Comparison of ENCODE assay signal across 9 cellular contexts in the genomic region with DNA sequence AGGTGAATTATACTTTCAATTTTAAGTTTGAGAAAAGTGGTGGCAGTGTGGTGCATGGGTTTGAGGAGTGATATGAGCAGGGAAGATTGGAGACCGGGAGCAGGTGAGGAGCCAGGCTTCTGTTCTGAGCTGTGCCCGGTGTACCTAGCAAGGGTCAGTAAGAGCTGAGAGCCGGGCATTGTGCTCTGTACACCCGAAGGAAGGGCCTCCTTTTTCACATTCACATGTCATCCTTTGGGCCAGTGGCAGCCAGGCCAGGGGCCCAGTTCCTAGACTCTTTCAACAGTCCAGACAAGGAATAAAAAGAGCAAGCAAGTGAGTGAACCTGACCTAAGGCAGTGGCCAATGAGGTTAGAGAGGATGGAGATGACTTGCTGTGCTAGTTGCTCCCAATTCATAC. TPM values are rescaled to one million over a fixed set of nuclear protein-coding genes. Genes with fewer than 3 reads are reported as not detected.
DNase-seq lines count a peak whose midpoint lies in the region; ATAC-seq, FAIRE-seq and TF ChIP-seq lines count a peak whose summit lies in the region.
"Had no signal": no experiment of that assay in that cellular context is flagged by ENCODE, and none has a peak within 500 bp of the region (broad histone marks: within the 10 kb centered on the region; RNA-seq: fewer than 3 reads in every experiment).

No MANE protein-coding gene starts in this region.

- peak; percentile 5 for ATAC-seq in HG02885 (IDR thresholded peaks at IDR 0.05; ENCODE audit: poor library complexity, unreplicated experiment)
- no peak for ATAC-seq in GM12878
- ATAC-seq in HG02623 (IDR thresholded peaks at IDR 0.05; ENCODE audit: unreplicated experiment) = no peak

- peak overlapping the region; percentile 79 for H2AFZ ChIP-seq in GM12878 (ENCODE audit: control insufficient read depth, low read depth, low read length)
- peak overlapping the region; percentile 85 for H2AFZ ChIP-seq in osteoblast (ENCODE audit: low read length)

- in situ Hi-C loops in GM12878 (cut with MboI) = loop anchor here (25.0 kb wide), 1 partner anchor 844 kb away; a partner anchor contains a TSS

- no peak overlapping the region for H3K4me3 Mint-ChIP-seq in CD14-positive monocyte
- no peak overlapping the region for H3K4me3 Mint-ChIP-seq in activated naive CD4-positive, alpha-beta T cell treated with anti-CD3 and anti-CD28 coated beads, Interleukin-2, amount 10 ng/mL, durations not matched to agents 7 days and 5 days

- POLR2A ChIA-PET in GM12878 (lab: Charles Lee) = interaction anchor here (0.6 to 1.8 kb wide), 9 partner anchors 10 to 628 kb away, joined by 3 to 7 read pairs (median 3); a partner anchor contains a TSS

- H3K4me3 ChIP-seq in GM12878 = no peak overlapping the region
- H3K4me3 ChIP-seq in osteoblast (ENCODE audit: insufficient read depth, low read length) = no peak overlapping the region

- no TSS peak for BruUV-seq in GM12878 (replicated peaks; lab: Mats Ljungman, UMichigan)

- SMC1A ChIA-PET in GM12878 (lab: Charles Lee; ENCODE audit: uncharacterized antibody, unreplicated experiment) = interaction anchor here (0.7 to 3.5 kb wide), 27 partner anchors 11 to 840 kb away, joined by 3 to 25 read pairs (median 6); a partner anchor contains a TSS

- H3K4me2 ChIP-seq in GM12878 (ENCODE audit: control insufficient read depth, insufficient read depth) (peak overlapping the region; percentile 49; the same call in 1 of the 2 replicates), osteoblast (ENCODE audit: insufficient read depth, low read length) (peak overlapping the region; percentile 77)

- H3K4me1 Mint-ChIP-seq in CD14-positive monocyte = peaks cover 20% of the 10 kb centered on the region
- H3K4me1 Mint-ChIP-seq in activated naive CD4-positive, alpha-beta T cell treated with anti-CD3 and anti-CD28 coated beads, Interleukin-2, amount 10 ng/mL, durations not matched to agents 7 days and 5 days = peaks cover 25% of the 10 kb centered on the region

- H3K27ac Mint-ChIP-seq in CD14-positive monocyte = peak overlapping the region in 6 of 7 donors; percentile 52 to 90 (median 78)
- H3K27ac Mint-ChIP-seq in activated naive CD4-positive, alpha-beta T cell treated with anti-CD3 and anti-CD28 coated beads, Interleukin-2, amount 10 ng/mL, durations not matched to agents 7 days and 5 days = no peak overlapping the region

- no peaks in the 10 kb centered on the region for H3K36me3 ChIP-seq in GM12878 (ENCODE audit: control insufficient read depth in 2 of 2, insufficient read depth in 2 of 2, low read length in 1 of 2)
- no peaks in the 10 kb centered on the region for H3K36me3 ChIP-seq in osteoblast (ENCODE audit: insufficient read depth, low read length)
- H3K36me3 ChIP-seq: right atrium auricular region had no signal

- no peaks in the 10 kb centered on the region; the same call in 2 of the 3 replicates for H3K9me3 ChIP-seq in GM12878 (replicated peaks; ENCODE audit: control insufficient read depth, insufficient read depth, low read length)
- H3K9me3 ChIP-seq in osteoblast (ENCODE audit: low read depth, low read length) = no peaks in the 10 kb centered on the region
- H3K9me3 ChIP-seq: right atrium auricular region had no signal

- DNase-seq in CD14-positive monocyte (ENCODE audit: low spot score) (no peak), GM12878 (ENCODE audit: low read depth, low spot score) (no peak), osteoblast (ENCODE audit: insufficient read length, low spot score, missing footprints) (no peak), NCI-H2196 (lab: John Stamatoyannopoulos, UW; ENCODE audit: unreplicated experiment) (no peak), NCI-H526 (lab: John Stamatoyannopoulos, UW) (no peak)
- no peak for DNase-seq in activated naive CD4-positive, alpha-beta T cell treated with anti-CD3 and anti-CD28 coated beads, Interleukin-2, amount 10 ng/mL, durations not matched to agents 7 days and 5 days

- no peaks in the 10 kb centered on the region for H3K36me3 Mint-ChIP-seq in CD14-positive monocyte
- peaks cover 8% of the 10 kb centered on the region for H3K36me3 Mint-ChIP-seq in activated naive CD4-positive, alpha-beta T cell treated with anti-CD3 and anti-CD28 coated beads, Interleukin-2, amount 10 ng/mL, durations not matched to agents 7 days and 5 days

- peaks cover 0 to 2% (median 0%) of the 10 kb centered on the region in 7 donors for H3K9me3 Mint-ChIP-seq in CD14-positive monocyte
- peaks cover 4% of the 10 kb centered on the region for H3K9me3 Mint-ChIP-seq in activated naive CD4-positive, alpha-beta T cell treated with anti-CD3 and anti-CD28 coated beads, Interleukin-2, amount 10 ng/mL, durations not matched to agents 7 days and 5 days

- 70% methylated on average over 4 of the region's 4 CpGs for WGBS in GM12878 (ENCODE audit: insufficient coverage, insufficient replicate concordance, low lambda C conversion rate, missing lambda C conversion rate)

- peaks cover 5% of the 10 kb centered on the region; the same call in 1 of the 2 replicates for H3K4me1 ChIP-seq in GM12878 (ENCODE audit: control insufficient read depth, insufficient read depth, low read length)
- peaks cover 9% of the 10 kb centered on the region for H3K4me1 ChIP-seq in osteoblast (ENCODE audit: insufficient read depth, low read length)

- no peak overlapping the region for H3K27ac ChIP-seq in GM12878 (ENCODE audit: control insufficient read depth, insufficient read depth)
- H3K27ac ChIP-seq in osteoblast (ENCODE audit: low read depth, low read length) = no peak overlapping the region

- H4K20me1 ChIP-seq in GM12878 (ENCODE audit: control insufficient read depth, insufficient read depth) (no peaks in the 10 kb centered on the region), osteoblast (ENCODE audit: insufficient read depth, low read length) (no peaks in the 10 kb centered on the region)

- H3K79me2 ChIP-seq in GM12878 (ENCODE audit: control insufficient read depth, insufficient read depth, low read length) = no peaks in the 10 kb centered on the region; the same call in 1 of the 2 replicates
- H3K79me2 ChIP-seq in osteoblast (ENCODE audit: insufficient read depth, low read length) = no peaks in the 10 kb centered on the region

- no peak for TF ChIP-seq RAD21 in GM12878 (IDR thresholded peaks at IDR 0.05; ENCODE audit: insufficient read depth, low read depth, low read length)

- RAD21 ChIA-PET in GM12878 (lab: Charles Lee; ENCODE audit: unreplicated experiment) = interaction anchor here (0.7 to 2.7 kb wide), 29 partner anchors 11 to 838 kb away, joined by 3 to 29 read pairs (median 7); no protein-coding TSS in a partner anchor

- TF ChIP-seq EP300 in GM12878 (IDR thresholded peaks at IDR 0.05; ENCODE audit: borderline replicate concordance in 1 of 2, control insufficient read depth in 1 of 2, low read depth in 2 of 2, low read length in 2 of 2) = no peak

- peaks cover 2 to 6% (median 2%) of the 10 kb centered on the region in 3 donors for H3K27me3 Mint-ChIP-seq in CD14-positive monocyte (ENCODE audit: low read depth in 3 of 3)
- peaks cover 20% of the 10 kb centered on the region for H3K27me3 Mint-ChIP-seq in activated naive CD4-positive, alpha-beta T cell treated with anti-CD3 and anti-CD28 coated beads, Interleukin-2, amount 10 ng/mL, durations not matched to agents 7 days and 5 days

- intact Hi-C loops in CD14-positive monocyte (cut with micrococcal nuclease) = no loop called here
- intact Hi-C loops in GM12878 (cut with micrococcal nuclease; ENCODE audit: unreplicated experiment) = no loop called here

- TF ChIP-seq POLR2A in GM12878 (IDR thresholded peaks at IDR 0.05; ENCODE audit: low read depth, low read length) = no peak

- no peak for FAIRE-seq in GM12878 (lab: Jason Lieb, UNC)

- H3K27me3 ChIP-seq in GM12878 (replicated peaks in 1 of 2; ENCODE audit: control insufficient read depth in 2 of 2, insufficient read depth in 2 of 2, low read length in 1 of 2) (0 out of 4 replicates have a peak, but pooled peaks cover 0 to under 1% of the 10 kb centered on the region in 2 experiments), osteoblast (ENCODE audit: insufficient read depth, low read length) (peaks cover 8% of the 10 kb centered on the region)
- H3K27me3 ChIP-seq: right atrium auricular region had no signal

- H3K9ac ChIP-seq in GM12878 (ENCODE audit: control insufficient read depth, insufficient read depth, low read length) = no peak overlapping the region

- CTCF ChIA-PET in GM12878 (lab: Yijun Ruan, JAX) = interaction anchor here (0.6 to 3.9 kb wide), 75 partner anchors 7 to 1103 kb away, joined by 3 to 87 read pairs (median 5); a partner anchor contains a TSS
- CTCF ChIA-PET in activated naive CD4-positive, alpha-beta T cell treated with anti-CD3 and anti-CD28 coated beads, Interleukin-2, amount 10 ng/mL, durations not matched to agents 7 days and 5 days (lab: Charles Lee) = interaction anchor here (0.8 to 4.1 kb wide), 40 partner anchors 9 to 822 kb away, joined by 3 to 80 read pairs (median 5); a partner anchor contains a TSS

- TF ChIP-seq CTCF in CD14-positive monocyte (IDR thresholded peaks at IDR 0.05) = no peak
- no peak for TF ChIP-seq CTCF in GM12878 (IDR thresholded peaks at IDR 0.05 in 2 of 3, conservative IDR thresholded peaks at IDR 0.05 in 1 of 3; ENCODE audit: control insufficient read depth in 2 of 3, extremely low read depth in 1 of 3, insufficient read depth in 1 of 3, low read depth in 3 of 3, low read length in 3 of 3)
- TF ChIP-seq CTCF in osteoblast (IDR thresholded peaks at IDR 0.05; ENCODE audit: extremely low read depth, low read depth, low read length) = no peak

TF ChIP-seq in GM12878, 131 proteins besides CTCF, POLR2A, EP300 and RAD21 (continues in another document):
- TF ChIP-seq NR2F1 (conservative IDR thresholded peaks at IDR 0.05) = no peak
- no peak for TF ChIP-seq BACH1 (IDR thresholded peaks at IDR 0.05; ENCODE audit: borderline replicate concordance)
- no peak for TF ChIP-seq TAF1 (IDR thresholded peaks at IDR 0.05; ENCODE audit: borderline replicate concordance, low read depth, low read length)

RNA-seq across cellular contexts. Expression of a gene that starts 5.1 kb away (rescaled TPM):
- 100 to 1,000 TPM in 1 of 2 donors, 10 to 100 TPM in 1; 99.9 to 121 TPM for polyA plus RNA-seq in CD14-positive monocyte
- 623 and 632 TPM in 2 replicates for total RNA-seq in GM12878 (2013; cell fraction: nucleolus; rRNA removed)
- total RNA-seq in GM12878 (2014; rRNA removed) = 302 and 313 TPM in 2 replicates
- 286 and 317 TPM in 2 replicates for total RNA-seq in GM12878 (2014; rRNA removed; fragmentation: Illumina TruSeq; extraction: Trizol)
- total RNA-seq in GM12878 (2021) = 213 and 233 TPM in 2 replicates
- polyA plus RNA-seq in GM12878 (2011; ENCODE audit: low read depth) = 121 TPM
- polyA plus RNA-seq in GM12878 (2011; rRNA removed) = 284 and 406 TPM in 2 replicates
- polyA plus RNA-seq in GM12878 (2011; cell fraction: cytosol; rRNA removed) = 144 and 166 TPM in 2 replicates
- polyA plus RNA-seq in GM12878 (2011; cell fraction: nucleus; rRNA removed) = 281 and 356 TPM in 2 replicates
- 129 and 187 TPM in 2 replicates for polyA plus RNA-seq in GM12878 (2012)
- 271 and 356 TPM in 2 replicates for polyA plus RNA-seq in GM12878 (2014; fragmentation: Illumina TruSeq; extraction: Trizol)
- polyA plus RNA-seq in GM12878 (2014; fragmentation: Nextera tagmentation; extraction: Ambion mirVana) = 100 to 1,000 TPM; 130 to 153 TPM
- polyA plus RNA-seq in GM12878 (2014; rRNA removed) = 267 and 277 TPM in 2 replicates
- 100 to 1,000 TPM; 285 to 291 TPM for polyA plus RNA-seq in GM12878 (2016; fragmentation: Nextera tagmentation; extraction: Ambion mirVana)
- 214 and 234 TPM in 2 replicates for polyA minus RNA-seq in GM12878 (2011; rRNA and poly(A)+ RNA removed)
- polyA minus RNA-seq in GM12878 (2011; cell fraction: cytosol; rRNA and poly(A)+ RNA removed) = 134 and 165 TPM in 2 replicates
- polyA minus RNA-seq in GM12878 (2011; cell fraction: nucleus; rRNA and poly(A)+ RNA removed) = 363 and 564 TPM in 2 replicates
- 95.2 and 111 TPM in 2 replicates for total RNA-seq in osteoblast
